In genomic region chr4:182560358-182560757, GRCh38 we compare ENCODE assay signal across 11 cellular contexts.
DNase-seq lines count a peak whose midpoint lies in the region; ATAC-seq and TF ChIP-seq lines count a peak whose summit lies in the region.
"Had no signal": no experiment of that assay in that cellular context is flagged by ENCODE, and none has a peak within 500 bp of the region (broad histone marks: within the 10 kb centered on the region; RNA-seq: fewer than 3 reads in every experiment).

No MANE protein-coding gene starts in this region.

- peak overlapping the region; percentile 32 for H3K27ac Mint-ChIP-seq in type B pancreatic cell

- H3K4me3 ChIP-seq in Panc1 (ENCODE audit: low read depth in 2 of 2, low read length in 2 of 2) (0 out of 4 replicates have a peak overlapping the region, but pooled peaks of 1 of the 2 experiments have one; percentile 20), Karpas-422 (ENCODE audit: low read length) (no peak overlapping the region)
- H3K4me3 ChIP-seq: breast epithelium, MG63 had no signal

- H3K36me3 ChIP-seq in Panc1 (ENCODE audit: control insufficient read depth, insufficient read depth, low read length): no peaks in the 10 kb centered on the region
- H3K36me3 ChIP-seq in Karpas-422 (ENCODE audit: insufficient read depth, low read length): no peaks in the 10 kb centered on the region
- H3K36me3 ChIP-seq: breast epithelium, MG63 had no signal

- TF ChIP-seq CTCF in Panc1 (IDR thresholded peaks at IDR 0.05) (no peak), type B pancreatic cell (conservative IDR thresholded peaks at IDR 0.05) (no peak)

- DNase-seq in NCI-H748 (lab: John Stamatoyannopoulos, UW; ENCODE audit: unreplicated experiment): peak; percentile 40
- no peak for DNase-seq in NCI-H748 treated with DMSO at 0.1 percent for 48 hours (lab: John Stamatoyannopoulos, UW)
- DNase-seq in Panc1 (ENCODE audit: low read depth, low spot score): no peak
- DNase-seq in foreskin melanocyte: peak; percentile 48
- DNase-seq in type B pancreatic cell (ENCODE audit: extremely low spot score, unreplicated experiment): no peak
- DNase-seq in GM19238 (ENCODE audit: insufficient read length, low spot score): no peak
- no peak for DNase-seq in activated effector memory CD4-positive, alpha-beta T cell treated with Interleukin-2 at 50 U/mL for 16 hours
- no peak for DNase-seq in Karpas-422
- DNase-seq: MG63; stimulated activated CD4-positive, alpha-beta T cell treated with anti-CD3 and anti-CD28 coated beads, Interleukin-1b, Interleukin-23, amount 100 ng/mL, for 48 hours had no signal

- no peaks in the 10 kb centered on the region for H4K20me1 ChIP-seq in Karpas-422 (ENCODE audit: insufficient read depth, low read depth, low read length)

- H3K4me1 ChIP-seq in Panc1 (ENCODE audit: control insufficient read depth, insufficient read depth, low read length): no peaks in the 10 kb centered on the region
- no peaks in the 10 kb centered on the region for H3K4me1 ChIP-seq in Karpas-422 (ENCODE audit: low read length)
- H3K4me1 ChIP-seq: breast epithelium had no signal

- intact Hi-C loops in Panc1 (cut with micrococcal nuclease; ENCODE audit: unreplicated experiment): no loop called here

- H3K79me2 ChIP-seq in Karpas-422 (ENCODE audit: low read length): no peaks in the 10 kb centered on the region

- no peaks in the 10 kb centered on the region for H3K9me2 ChIP-seq in Karpas-422 (replicated peaks; ENCODE audit: insufficient read depth, low read length)

- H3K27me3 Mint-ChIP-seq in type B pancreatic cell: no peaks in the 10 kb centered on the region

- no peak overlapping the region for H3K9ac ChIP-seq in Karpas-422 (ENCODE audit: low read length)

- no peaks in the 10 kb centered on the region for H3K9me3 Mint-ChIP-seq in type B pancreatic cell

- POLR2A ChIA-PET in Panc1 (lab: Charles Lee): no interaction called here

- no TSS peak for BruUV-seq in Panc1 (replicated peaks; lab: Mats Ljungman, UMichigan)

- peaks cover 26% of the 10 kb centered on the region for H3K4me1 Mint-ChIP-seq in type B pancreatic cell (ENCODE audit: unreplicated experiment)

- ATAC-seq in Panc1: 0 out of 2 replicates have a peak, but pooled peaks have one; percentile 42

- H3K36me3 Mint-ChIP-seq in type B pancreatic cell: no peaks in the 10 kb centered on the region

- CTCF ChIA-PET in Panc1 (lab: Charles Lee): no interaction called here

- H3K9me3 ChIP-seq in Panc1 (ENCODE audit: control insufficient read depth, insufficient read depth, low read depth, low read length) (no peaks in the 10 kb centered on the region), Karpas-422 (ENCODE audit: low read length) (no peaks in the 10 kb centered on the region)
- H3K9me3 ChIP-seq: breast epithelium, MG63 had no signal

- H2AFZ ChIP-seq in Karpas-422 (ENCODE audit: low read length): no peak overlapping the region

- H3K27ac ChIP-seq in Panc1 (ENCODE audit: low read length) (no peak overlapping the region), Karpas-422 (ENCODE audit: low read length) (no peak overlapping the region)
- H3K27ac ChIP-seq: breast epithelium had no signal

- no peak overlapping the region for H3K4me2 ChIP-seq in Karpas-422 (ENCODE audit: low read depth, low read length, poor library complexity, severe bottlenecking)

- no peaks in the 10 kb centered on the region for H3K27me3 ChIP-seq in Panc1 (ENCODE audit: control insufficient read depth, insufficient read depth, low read length)
- no peaks in the 10 kb centered on the region for H3K27me3 ChIP-seq in Karpas-422 (ENCODE audit: low read length)
- H3K27me3 ChIP-seq: breast epithelium, MG63 had no signal

- in situ Hi-C loops in Panc1 (cut with HindIII; ENCODE audit: low pct_unique_long_range_greater_than_20kb, low sequenced_read_pairs): no loop called here

- no peak overlapping the region for H3K4me3 Mint-ChIP-seq in type B pancreatic cell

Comparison
In these comparisons a context has a peak if more than half of its experiments do, and no peak if none do; other contexts are left out.
1. DNase-seq: peak in NCI-H748 (single experiment) and foreskin melanocyte (single experiment); none in NCI-H748 treated with DMSO at 0.1 percent for 48 hours (single experiment), Panc1 (single experiment), type B pancreatic cell (single experiment), GM19238 (single experiment), activated effector memory CD4-positive, alpha-beta T cell treated with Interleukin-2 at 50 U/mL for 16 hours (single experiment) and Karpas-422 (single experiment).